Comparison of ENCODE assay signal across 26 cellular contexts in genomic region chr20:21715193-21715881, GRCh38. TPM values are rescaled to one million over a fixed set of nuclear protein-coding genes. Genes with fewer than 3 reads are reported as not detected.
"Had no signal": no experiment of that assay in that cellular context is flagged by ENCODE, and none has a peak within 500 bp of the region (broad histone marks: within the 10 kb centered on the region; RNA-seq: fewer than 3 reads in every experiment).

No MANE protein-coding gene starts in this region.

- H3K9me3 Mint-ChIP-seq: activated B cell treated with CpG ODN at 0.5 μM for 24 hours; activated CD4-positive, alpha-beta memory T cell treated with anti-CD3 and anti-CD28 coated beads for 36 hours; activated CD4-positive, alpha-beta T cell treated with anti-CD3 and anti-CD28 coated beads, Interleukin-2, amount 10 ng/mL, durations not matched to agents 24 days and 14 days; activated naive CD4-positive, alpha-beta T cell treated with anti-CD3 and anti-CD28 coated beads for 36 hours; activated T-cell treated with anti-CD3 and anti-CD28 coated beads, Interleukin-2, amount 50 U/mL, for 4 hours had no signal

- DNase-seq: activated B cell treated with CpG ODN at 0.5 μM for 24 hours; activated CD4-positive, alpha-beta memory T cell treated with anti-CD3 and anti-CD28 coated beads for 36 hours; activated CD4-positive, alpha-beta T cell treated with anti-CD3 and anti-CD28 coated beads for 1 hour; activated CD4-positive, alpha-beta T cell treated with anti-CD3 and anti-CD28 coated beads, Interleukin-2, amount 10 ng/mL, durations not matched to agents 24 days and 14 days; activated CD8-positive, alpha-beta memory T cell treated with anti-CD3 and anti-CD28 coated beads for 24 hours; activated effector memory CD4-positive, alpha-beta T cell treated with anti-CD3 and anti-CD28 coated beads, Interleukin-2, amount 50 U/mL, for 16 hours; activated naive CD4-positive, alpha-beta T cell treated with anti-CD3 and anti-CD28 coated beads for 36 hours; activated T-cell treated with anti-CD3 and anti-CD28 coated beads, Interleukin-2, amount 50 U/mL, for 4 hours; amygdala; brain microvascular endothelial cell; NCI-H1092; NCI-H1417; NCI-H1930; NCI-H2107; NCI-H510A treated with DMSO at 0.1 percent for 48 hours; PC-3; SHP77; SW 1271; T-helper 17 cell; T-helper 9 cell had no signal

- H3K27ac ChIP-seq: brain microvascular endothelial cell, cardiac muscle cell, KMS-11, SJSA1 had no signal

- H3K27me3 ChIP-seq: SJSA1 had no signal

- H3K4me3 Mint-ChIP-seq: activated B cell treated with CpG ODN at 0.5 μM for 24 hours; activated CD4-positive, alpha-beta memory T cell treated with anti-CD3 and anti-CD28 coated beads for 36 hours; activated CD4-positive, alpha-beta T cell treated with anti-CD3 and anti-CD28 coated beads, Interleukin-2, amount 10 ng/mL, durations not matched to agents 24 days and 14 days; activated naive CD4-positive, alpha-beta T cell treated with anti-CD3 and anti-CD28 coated beads for 36 hours; activated naive CD8-positive, alpha-beta T cell; activated T-cell treated with anti-CD3 and anti-CD28 coated beads, Interleukin-2, amount 50 U/mL, for 4 hours had no signal

- H3K4me2 ChIP-seq: KMS-11 had no signal

- H3K4me1 ChIP-seq: SJSA1 had no signal

- H3K9me3 ChIP-seq: SJSA1 had no signal

- H3K9ac ChIP-seq: KMS-11 had no signal

- H3K4me3 ChIP-seq: cardiac muscle cell, SJSA1 had no signal

- H3K27ac Mint-ChIP-seq: activated B cell treated with CpG ODN at 0.5 μM for 24 hours; activated CD4-positive, alpha-beta memory T cell treated with anti-CD3 and anti-CD28 coated beads for 36 hours; activated CD4-positive, alpha-beta T cell treated with anti-CD3 and anti-CD28 coated beads, Interleukin-2, amount 10 ng/mL, durations not matched to agents 24 days and 14 days; activated naive CD4-positive, alpha-beta T cell treated with anti-CD3 and anti-CD28 coated beads for 36 hours; activated naive CD8-positive, alpha-beta T cell; T-helper 17 cell had no signal

- H3K36me3 Mint-ChIP-seq: activated CD4-positive, alpha-beta memory T cell treated with anti-CD3 and anti-CD28 coated beads for 36 hours; activated naive CD8-positive, alpha-beta T cell had no signal

- H3K4me1 Mint-ChIP-seq: activated B cell treated with CpG ODN at 0.5 μM for 24 hours; activated CD4-positive, alpha-beta T cell treated with anti-CD3 and anti-CD28 coated beads, Interleukin-2, amount 10 ng/mL, durations not matched to agents 24 days and 14 days had no signal

- H3K36me3 ChIP-seq: brain microvascular endothelial cell, cardiac muscle cell, SJSA1 had no signal

- ATAC-seq: PC-3, SK-N-SH treated with all-trans-retinoic acid at 6 μM for 48 hours, T-helper 17 cell had no signal

RNA-seq across cellular contexts. Expression of gene PAX1, which starts 9.9 kb away (rescaled TPM):
- total RNA-seq: activated B cell treated with CpG ODN at 0.5 μM for 24 hours; activated CD4-positive, alpha-beta memory T cell treated with anti-CD3 and anti-CD28 coated beads for 36 hours; activated CD4-positive, alpha-beta T cell treated with anti-CD3 and anti-CD28 coated beads, Interleukin-2, amount 10 ng/mL, durations not matched to agents 24 days and 14 days; activated naive CD4-positive, alpha-beta T cell treated with anti-CD3 and anti-CD28 coated beads for 36 hours; activated T-cell treated with anti-CD3 and anti-CD28 coated beads, Interleukin-2, amount 50 U/mL, for 4 hours; cardiac muscle cell; MCF 10A; PC-3; SJSA1; T-helper 17 cell had no signal
- polyA plus RNA-seq: cardiac muscle cell had no signal
